ENCODE assay signal across 8 cellular contexts in genomic region chr14:102317564-102318248, GRCh38. TPM values are rescaled to one million over a fixed set of nuclear protein-coding genes. Genes with fewer than 3 reads are reported as not detected.
DNase-seq lines count a peak whose midpoint lies in the region; TF ChIP-seq lines count a peak whose summit lies in the region.

No MANE protein-coding gene starts in this region.

- H3K4me1 ChIP-seq in ascending aorta (peaks cover 11 to 30% of the 10 kb centered on the region in 2 donors), iPS-18a (ENCODE audit: control insufficient read depth, low read depth, low read length) (peaks cover 11% of the 10 kb centered on the region), smooth muscle cell (ENCODE audit: low read depth) (peaks cover 21% of the 10 kb centered on the region)

- H3K36me3 ChIP-seq in ascending aorta (no peaks in the 10 kb centered on the region), iPS-18a (ENCODE audit: control insufficient read depth, low read depth, low read length) (no peaks in the 10 kb centered on the region), smooth muscle cell (ENCODE audit: low read depth) (no peaks in the 10 kb centered on the region)

- no peaks in the 10 kb centered on the region for H3K9me3 ChIP-seq in ascending aorta
- no peaks in the 10 kb centered on the region for H3K9me3 ChIP-seq in iPS-18a (ENCODE audit: control insufficient read depth, low read depth, low read length)
- no peaks in the 10 kb centered on the region for H3K9me3 ChIP-seq in smooth muscle cell (replicated peaks; ENCODE audit: low read depth)

- peaks cover 4% of the 10 kb centered on the region for H3K79me2 ChIP-seq in smooth muscle cell (ENCODE audit: low read depth)

- H3K27ac ChIP-seq in ascending aorta (peak overlapping the region; percentile 69 to 79), iPS-18a (ENCODE audit: low read length) (no peak overlapping the region), smooth muscle cell (ENCODE audit: low read depth) (peak overlapping the region; percentile 8)

- H3F3A ChIP-seq in smooth muscle cell (ENCODE audit: low read depth), result peaks cover 7% of the 10 kb centered on the region

- 67% methylated on average over 12 of the region's 12 CpGs for WGBS in smooth muscle cell (ENCODE audit: low lambda C conversion rate)

- H3K27me3 ChIP-seq in ascending aorta (no peaks in the 10 kb centered on the region), iPS-18a (ENCODE audit: control insufficient read depth, insufficient read depth, low read length) (peaks cover 33% of the 10 kb centered on the region), smooth muscle cell (ENCODE audit: low read depth) (no peaks in the 10 kb centered on the region)

- in situ Hi-C loops in ACHN (cut with HindIII; ENCODE audit: low pct_ligation_motif_present, low pct_unique_long_range_greater_than_20kb, low sequenced_read_pairs), result no loop called here

- DNase-seq in ACHN (peak; percentile 21), GM12864 (ENCODE audit: low read depth) (no peak), NCI-H526 (lab: John Stamatoyannopoulos, UW) (peak; percentile 37 to 72), ascending aorta (ENCODE audit: low spot score in 2 of 2) (no peak), smooth muscle cell (lab: John Stamatoyannopoulos, UW; ENCODE audit: unreplicated experiment) (no peak), ecto neural progenitor cell (ENCODE audit: low spot score) (no peak), NCI-H2029 treated with DMSO at 0.1 percent for 48 hours (lab: John Stamatoyannopoulos, UW) (no peak)

- H3K9ac ChIP-seq in iPS-18a (ENCODE audit: low read length) (peak overlapping the region; percentile 49), smooth muscle cell (ENCODE audit: low read depth) (no peak overlapping the region)

- peak overlapping the region; percentile 52 for H3K4me3 ChIP-seq in GM12864 (ENCODE audit: low read depth, low read length)
- peak overlapping the region; percentile 48 to 66 for H3K4me3 ChIP-seq in ascending aorta
- H3K4me3 ChIP-seq in iPS-18a (ENCODE audit: low read length), result peak overlapping the region; percentile 75
- H3K4me3 ChIP-seq in smooth muscle cell, result peak overlapping the region; percentile 63

- intact Hi-C loops in ascending aorta (cut with DNase I), result loop anchor here (2.0 to 10.0 kb wide), 8 partner anchors 180 to 1237 kb away; partner anchors contain the start of genes DYNC1H1, EIF5, HSP90AA1 and PPP2R5C

- H4K20me1 ChIP-seq in smooth muscle cell (ENCODE audit: low read depth), result no peaks in the 10 kb centered on the region

- peak overlapping the region; percentile 85 for H3K4me2 ChIP-seq in smooth muscle cell

- peak overlapping the region; percentile 40 for H2AFZ ChIP-seq in smooth muscle cell (ENCODE audit: low read depth)

- peak; percentile 37 for TF ChIP-seq CTCF in GM12864 (IDR thresholded peaks at IDR 0.05; ENCODE audit: low read depth, low read length, missing control alignments)
- TF ChIP-seq CTCF in ascending aorta (IDR thresholded peaks at IDR 0.05), result no peak
- TF ChIP-seq CTCF in smooth muscle cell (IDR thresholded peaks at IDR 0.05; ENCODE audit: borderline replicate concordance, insufficient read depth, poor library complexity, severe bottlenecking), result no peak

RNA-seq across cellular contexts. Expression of gene ZNF839, which starts 1.8 kb away (rescaled TPM):
- total RNA-seq in ascending aorta (11.0 TPM), smooth muscle cell (5.2 and 13.1 TPM in 2 replicates)
- 4.0 and 5.7 TPM in 2 replicates for polyA plus RNA-seq in smooth muscle cell

RNA-seq across cellular contexts. Expression of gene MOK, which starts 12.7 kb away (rescaled TPM):
- total RNA-seq in ascending aorta, result 17.6 TPM
- total RNA-seq in smooth muscle cell, result 4.7 and 8.2 TPM in 2 replicates
- 6.4 and 9.0 TPM in 2 replicates for polyA plus RNA-seq in smooth muscle cell

RNA-seq across cellular contexts. Expression of gene CINP, which starts 45.0 kb away (rescaled TPM):
- total RNA-seq in ascending aorta, result 6.8 TPM
- total RNA-seq in smooth muscle cell, result 36.5 and 51.8 TPM in 2 replicates
- 34.9 and 43.6 TPM in 2 replicates for polyA plus RNA-seq in smooth muscle cell

RNA-seq across cellular contexts. Expression of gene TECPR2, which starts 45.0 kb away (rescaled TPM):
- total RNA-seq in ascending aorta (27.0 TPM), smooth muscle cell (11.8 and 12.2 TPM in 2 replicates)
- polyA plus RNA-seq in smooth muscle cell, result 8.5 and 11.0 TPM in 2 replicates

Comparison
In these comparisons a context has a peak if more than half of its experiments do, and no peak if none do; other contexts are left out.
1. DNase-seq: peak in ACHN (single experiment) and NCI-H526 (2 of 2); none in GM12864 (single experiment), ascending aorta (0 of 2), smooth muscle cell (single experiment), ecto neural progenitor cell (single experiment) and NCI-H2029 treated with DMSO at 0.1 percent for 48 hours (single experiment).
2. Peak in every context shown above with its lines, with median percentiles within 50 percentile points of each other: H3K4me3 ChIP-seq.